In the genomic region with DNA sequence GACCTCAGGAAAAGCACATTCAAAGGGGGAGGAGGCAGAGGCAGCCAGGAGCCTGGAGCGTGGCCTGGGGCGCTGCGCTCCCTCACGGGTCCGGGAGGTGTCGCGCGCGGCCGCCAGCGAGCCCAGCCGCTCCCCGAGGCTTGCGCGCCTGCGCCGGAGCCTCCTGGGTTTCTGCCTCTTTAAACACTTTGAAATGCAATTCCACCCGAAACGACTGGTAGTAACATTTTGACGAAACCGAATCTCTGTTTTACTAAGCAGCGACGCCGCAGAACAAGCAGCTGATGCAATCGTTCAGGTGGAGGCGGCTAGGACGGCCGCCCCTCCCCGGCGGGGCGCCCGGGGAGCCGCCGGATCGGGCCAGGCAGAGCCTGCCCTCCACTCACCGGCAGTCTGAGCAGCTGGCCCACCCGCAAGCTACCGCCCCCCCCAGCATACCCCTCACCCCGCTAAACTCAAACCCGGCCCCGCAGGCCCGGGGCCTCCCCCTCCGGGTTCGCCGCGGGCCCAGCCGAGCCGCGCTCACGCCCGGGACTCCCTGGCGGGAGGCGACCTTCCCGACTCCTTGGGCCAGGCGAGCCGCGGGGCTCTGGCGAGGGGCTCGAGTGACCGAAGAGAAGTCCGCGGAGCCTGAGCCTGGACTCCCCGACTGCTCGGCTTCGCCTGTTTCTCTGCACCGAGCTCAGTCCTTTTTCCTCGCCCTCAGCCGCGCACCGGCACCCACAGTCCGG, we compare ENCODE assay signal across 8 cellular contexts. TPM values are rescaled to one million over a fixed set of nuclear protein-coding genes. Genes with fewer than 3 reads are reported as not detected.
A peak's percentile ranks its signal among the peaks of the same experiment; 100 is the strongest.
DNase-seq lines count a peak whose midpoint lies in the region; ATAC-seq and TF ChIP-seq lines count a peak whose summit lies in the region.

No MANE protein-coding gene starts in this region.

- ATAC-seq in GM21367 (IDR thresholded peaks at IDR 0.05; ENCODE audit: unreplicated experiment) (peak; percentile 92), Right ventricle myocardium superior (ENCODE audit: poor library complexity) (peak; percentile 97), thoracic aorta (ENCODE audit: insufficient number of reproducible peaks, low FRiP score, low read depth) (peak; percentile 64)
- ATAC-seq in activated naive CD4-positive, alpha-beta T cell treated with anti-CD3 and anti-CD28 coated beads, Interleukin-2, amount 50 U/mL, for 72 hours = peak; percentile 85 to 88

- peaks cover 43% of the 10 kb centered on the region for H3K27me3 Mint-ChIP-seq in Calu3 (ENCODE audit: unreplicated experiment)

- intact Hi-C loops in Calu3 (cut with micrococcal nuclease; ENCODE audit: unreplicated experiment) (loop anchor here (5.0 kb wide), 1 partner anchor 435 kb away; no protein-coding TSS in a partner anchor), Right ventricle myocardium superior (cut with DNase I) (loop anchor here (10.0 kb wide), 1 partner anchor 442 kb away; no protein-coding TSS in a partner anchor), ovary (cut with DNase I) (loop anchor here in 3 of 4 donors (1.0 to 10.0 kb wide), 5 partner anchors 72 to 436 kb away; no protein-coding TSS in a partner anchor)

- in situ Hi-C loops in SK-MEL-5 (cut with HindIII; ENCODE audit: low pct_unique_long_range_greater_than_20kb, low sequenced_read_pairs) = no loop called here

- H3K27ac Mint-ChIP-seq in Calu3 (ENCODE audit: unreplicated experiment) = peak overlapping the region; percentile 54
- no peak overlapping the region for H3K27ac Mint-ChIP-seq in activated naive CD4-positive, alpha-beta T cell treated with anti-CD3 and anti-CD28 coated beads, Interleukin-2, amount 50 U/mL, for 72 hours

- no peaks in the 10 kb centered on the region for H3K27me3 ChIP-seq in ovary
- H3K27me3 ChIP-seq in thoracic aorta (replicated peaks; ENCODE audit: insufficient read depth) = no peaks in the 10 kb centered on the region

- peaks cover 39% of the 10 kb centered on the region for H3K36me3 Mint-ChIP-seq in Calu3 (ENCODE audit: insufficient read depth, unreplicated experiment)
- peaks cover 6 to 8% of the 10 kb centered on the region in 2 donors for H3K36me3 Mint-ChIP-seq in activated naive CD4-positive, alpha-beta T cell treated with anti-CD3 and anti-CD28 coated beads, Interleukin-2, amount 50 U/mL, for 72 hours

- TF ChIP-seq EP300 in ovary (IDR thresholded peaks at IDR 0.05) = no peak

- peak overlapping the region; percentile 96 to 98 for H3K27ac ChIP-seq in ovary
- H3K27ac ChIP-seq in thoracic aorta = peak overlapping the region; percentile 95 to 99

- TF ChIP-seq CTCF in Calu3 (IDR thresholded peaks at IDR 0.05; ENCODE audit: unreplicated experiment) (peak; percentile 71), ovary (IDR thresholded peaks at IDR 0.05) (peak; percentile 81 to 84 (median 83)), thoracic aorta (IDR thresholded peaks at IDR 0.05) (peak; percentile 86)

- CTCF ChIA-PET in Calu3 (lab: Charles Lee) = interaction anchor here (0.6 to 1.4 kb wide), 6 partner anchors 19 to 1144 kb away, joined by 3 to 5 read pairs (median 3); no protein-coding TSS in a partner anchor

- TF ChIP-seq POLR2A in ovary (IDR thresholded peaks at IDR 0.05) = peak; percentile 69

- 0 to 1% (median 0%) methylated on average over 36 to 71 of the region's 71 CpGs for WGBS in ovary, 3 donors

- peak overlapping the region; percentile 85 for H3K4me3 Mint-ChIP-seq in Calu3 (ENCODE audit: low read depth, unreplicated experiment)

- H3K9me3 ChIP-seq in ovary = no peaks in the 10 kb centered on the region
- H3K9me3 ChIP-seq in thoracic aorta = no peaks in the 10 kb centered on the region

- no peaks in the 10 kb centered on the region for H3K9me3 Mint-ChIP-seq in Calu3 (ENCODE audit: low read depth, unreplicated experiment)
- H3K9me3 Mint-ChIP-seq in activated naive CD4-positive, alpha-beta T cell treated with anti-CD3 and anti-CD28 coated beads, Interleukin-2, amount 50 U/mL, for 72 hours = no peaks in the 10 kb centered on the region

- H3K4me1 ChIP-seq in ovary (ENCODE audit: insufficient read depth) (no peaks in the 10 kb centered on the region), thoracic aorta (ENCODE audit: control insufficient read depth in 1 of 2, low read depth in 2 of 2) (peaks cover 2 to 37% of the 10 kb centered on the region in 2 donors)

- TSS peak; percentile 81 for BruUV-seq in Calu3 (replicated peaks; lab: Mats Ljungman, UMichigan)

- DNase-seq in Calu3 (peak; percentile 89), HUDEP-2 (lab: John Stamatoyannopoulos, UW; ENCODE audit: unreplicated experiment in 76 of 76) (peak in 52 of 76 experiments; percentile 4 to 58 (median 34)), SK-MEL-5 (ENCODE audit: low read depth, low spot score) (peak; percentile 18), Right ventricle myocardium superior (peak; percentile 87), ovary (peak; percentile 82 to 92 (median 87)), thoracic aorta (ENCODE audit: low spot score) (no peak)
- peak; percentile 83 to 84 for DNase-seq in activated naive CD4-positive, alpha-beta T cell treated with anti-CD3 and anti-CD28 coated beads, Interleukin-2, amount 50 U/mL, for 72 hours (ENCODE audit: low spot score in 2 of 2)

- no peaks in the 10 kb centered on the region for H3K36me3 ChIP-seq in ovary
- no peaks in the 10 kb centered on the region for H3K36me3 ChIP-seq in thoracic aorta

- peaks cover 15% of the 10 kb centered on the region for H3K4me1 Mint-ChIP-seq in Calu3 (ENCODE audit: low read depth, unreplicated experiment)

- H3K4me3 ChIP-seq in ovary (peak overlapping the region; percentile 75), thoracic aorta (peak overlapping the region; percentile 95)

RNA-seq across cellular contexts. Expression of a gene that starts 3.3 kb away (rescaled TPM):
- total RNA-seq in Calu3 (2022) (1.5 and 2.3 TPM in 2 replicates), Right ventricle myocardium superior (not detected), ovary (10 to 100 TPM in 6 of 7 donors, 1 to 10 TPM in 1; 7.8 to 39.7 (median 21.2) TPM), thoracic aorta (1 to 10 TPM; 2.7 to 8.4 TPM)
- total RNA-seq in SK-MEL-5 (2014; rRNA removed; shearing (Covaris generic)) = not detected in 2 replicates
- 0.10 TPM in 1 of 2 replicates, not detected in the other for polyA plus RNA-seq in SK-MEL-5 (2015; cell fraction: cytosol; rRNA removed)
- not detected in 2 replicates for polyA plus RNA-seq in SK-MEL-5 (2015; cell fraction: nucleus; rRNA removed)
- not detected for total RNA-seq in activated naive CD4-positive, alpha-beta T cell treated with anti-CD3 and anti-CD28 coated beads, Interleukin-2, amount 50 U/mL, for 72 hours
- polyA plus RNA-seq in ovary = 10 to 100 TPM in 1 of 2 donors, 1 to 10 TPM in 1; 7.4 to 11.2 TPM
